In the genomic region with DNA sequence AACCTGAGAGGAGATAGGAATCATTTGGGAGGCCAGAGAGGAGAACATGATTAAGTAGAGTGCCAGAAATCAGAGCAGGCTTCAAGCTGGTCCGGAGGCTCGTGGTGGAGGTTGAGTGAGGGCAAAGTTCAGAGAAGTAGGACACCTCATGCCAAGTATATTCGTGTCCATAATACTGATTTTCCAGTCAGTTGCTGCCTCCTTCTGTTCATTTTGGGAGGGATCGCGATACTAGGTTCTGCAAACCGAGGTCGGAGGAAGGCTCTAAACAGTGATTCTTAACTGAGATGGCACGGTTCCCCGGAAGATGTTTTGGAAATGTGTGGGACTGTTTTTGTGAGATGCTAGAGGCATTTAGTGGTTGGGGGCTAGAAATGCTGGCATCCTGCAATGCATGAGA, we compare ENCODE assay signal across 7 cellular contexts. TPM values are rescaled to one million over a fixed set of nuclear protein-coding genes. Genes with fewer than 3 reads are reported as not detected.
DNase-seq lines count a peak whose midpoint lies in the region; ATAC-seq and TF ChIP-seq lines count a peak whose summit lies in the region.

No MANE protein-coding gene starts in this region.

- H3K4me3 ChIP-seq in MG63: no peak overlapping the region

- H3K9me3 Mint-ChIP-seq in activated CD8-positive, alpha-beta T cell treated with anti-CD3 and anti-CD28 coated beads, Interleukin-2, amount 10 ng/mL, durations not matched to agents 7 days and 5 days (ENCODE audit: insufficient read depth): peaks cover 4% of the 10 kb centered on the region

- H3K27ac Mint-ChIP-seq in activated CD8-positive, alpha-beta T cell treated with anti-CD3 and anti-CD28 coated beads, Interleukin-2, amount 10 ng/mL, durations not matched to agents 7 days and 5 days: peak overlapping the region; percentile 7

- peaks cover 8% of the 10 kb centered on the region for H3K36me3 Mint-ChIP-seq in activated CD8-positive, alpha-beta T cell treated with anti-CD3 and anti-CD28 coated beads, Interleukin-2, amount 10 ng/mL, durations not matched to agents 7 days and 5 days (ENCODE audit: low read depth)

- intact Hi-C loops in left ventricle myocardium superior (cut with micrococcal nuclease): loop anchor here (2.0 kb wide), 1 partner anchor 92 kb away; no protein-coding TSS in a partner anchor

- peak; percentile 31 for DNase-seq in GM10266 (ENCODE audit: extremely low spot score)
- peak; percentile 8 for DNase-seq in MG63
- peak; percentile 68 for DNase-seq in activated CD8-positive, alpha-beta T cell treated with anti-CD3 and anti-CD28 coated beads, Interleukin-2, amount 10 ng/mL, durations not matched to agents 7 days and 5 days
- no peak for DNase-seq in left ventricle myocardium superior
- peak in 5 of 6 experiments; percentile 13 to 58 (median 31) for DNase-seq in stimulated activated naive CD4-positive, alpha-beta T cell (lab: John Stamatoyannopoulos, UW)
- DNase-seq in NCI-H524 treated with DMSO at 0.1 percent for 48 hours (lab: John Stamatoyannopoulos, UW): no peak

- POLR2A ChIA-PET in activated CD8-positive, alpha-beta T cell treated with anti-CD3 and anti-CD28 coated beads, Interleukin-2, amount 10 ng/mL, durations not matched to agents 7 days and 5 days (lab: Charles Lee): interaction anchor here (0.7 to 1.4 kb wide), 4 partner anchors 13 to 93 kb away, joined by 3 to 4 read pairs (median 3); a partner anchor contains a TSS

- ATAC-seq in activated CD8-positive, alpha-beta T cell treated with anti-CD3 and anti-CD28 coated beads, Interleukin-2, amount 10 ng/mL, durations not matched to agents 7 days and 5 days: peak; percentile 88
- ATAC-seq in left ventricle myocardium superior: peak; percentile 85
- no peak for ATAC-seq in HG02759 (IDR thresholded peaks at IDR 0.05; ENCODE audit: unreplicated experiment)

- H3K9me3 ChIP-seq in MG63: no peaks in the 10 kb centered on the region

- H3K4me1 Mint-ChIP-seq in activated CD8-positive, alpha-beta T cell treated with anti-CD3 and anti-CD28 coated beads, Interleukin-2, amount 10 ng/mL, durations not matched to agents 7 days and 5 days (ENCODE audit: low read depth): peaks cover 30% of the 10 kb centered on the region

- CTCF ChIA-PET in activated CD8-positive, alpha-beta T cell treated with anti-CD3 and anti-CD28 coated beads, Interleukin-2, amount 10 ng/mL, durations not matched to agents 7 days and 5 days (lab: Charles Lee): interaction anchor here (0.6 to 3.1 kb wide), 26 partner anchors 8 to 148 kb away, joined by 3 to 39 read pairs (median 6); a partner anchor contains a TSS

- H3K4me3 Mint-ChIP-seq in activated CD8-positive, alpha-beta T cell treated with anti-CD3 and anti-CD28 coated beads, Interleukin-2, amount 10 ng/mL, durations not matched to agents 7 days and 5 days: no peak overlapping the region

- peaks cover 5% of the 10 kb centered on the region; the same call in 1 of the 2 replicates for H3K27me3 ChIP-seq in MG63

- no peaks in the 10 kb centered on the region for H3K27me3 Mint-ChIP-seq in activated CD8-positive, alpha-beta T cell treated with anti-CD3 and anti-CD28 coated beads, Interleukin-2, amount 10 ng/mL, durations not matched to agents 7 days and 5 days (ENCODE audit: low read depth)

- TF ChIP-seq CTCF in GM10266 (IDR thresholded peaks at IDR 0.05; ENCODE audit: control insufficient read depth, insufficient read depth, low read depth, missing control alignments): peak; percentile 67

- H3K36me3 ChIP-seq in MG63: no peaks in the 10 kb centered on the region

RNA-seq across cellular contexts. Expression of a gene that starts 13.6 kb away (rescaled TPM):
- total RNA-seq in MG63 (2014; rRNA removed; shearing (Covaris generic); ENCODE audit: low replicate concordance): not detected in 2 replicates
- 100 to 1,000 TPM; 515 to 530 TPM for total RNA-seq in activated CD8-positive, alpha-beta T cell treated with anti-CD3 and anti-CD28 coated beads, Interleukin-2, amount 10 ng/mL, durations not matched to agents 7 days and 5 days
- 1.1 TPM for total RNA-seq in left ventricle myocardium superior

RNA-seq across cellular contexts. Expression of a gene that starts 26.8 kb away (rescaled TPM):
- not detected in 2 replicates for total RNA-seq in MG63 (2014; rRNA removed; shearing (Covaris generic); ENCODE audit: low replicate concordance)
- total RNA-seq in activated CD8-positive, alpha-beta T cell treated with anti-CD3 and anti-CD28 coated beads, Interleukin-2, amount 10 ng/mL, durations not matched to agents 7 days and 5 days: 10 to 100 TPM; 11.7 to 12.2 TPM
- 11.8 TPM for total RNA-seq in left ventricle myocardium superior

RNA-seq across cellular contexts. Expression of a gene that starts 38.8 kb away (rescaled TPM):
- total RNA-seq in MG63 (2014; rRNA removed; shearing (Covaris generic); ENCODE audit: low replicate concordance): 1.3 and 1.6 TPM in 2 replicates
- total RNA-seq in activated CD8-positive, alpha-beta T cell treated with anti-CD3 and anti-CD28 coated beads, Interleukin-2, amount 10 ng/mL, durations not matched to agents 7 days and 5 days: 10 to 100 TPM; 19.6 to 20.0 TPM
- 2.6 TPM for total RNA-seq in left ventricle myocardium superior

RNA-seq across cellular contexts. Expression of a gene that starts 51.6 kb away (rescaled TPM):
- total RNA-seq in MG63 (2014; rRNA removed; shearing (Covaris generic); ENCODE audit: low replicate concordance): not detected in 2 replicates
- 100 to 1,000 TPM; 541 to 588 TPM for total RNA-seq in activated CD8-positive, alpha-beta T cell treated with anti-CD3 and anti-CD28 coated beads, Interleukin-2, amount 10 ng/mL, durations not matched to agents 7 days and 5 days
- total RNA-seq in left ventricle myocardium superior: 1.6 TPM

RNA-seq across cellular contexts. Expression of a gene that starts 53.2 kb away (rescaled TPM):
- total RNA-seq in MG63 (2014; rRNA removed; shearing (Covaris generic); ENCODE audit: low replicate concordance): not detected in 2 replicates
- 100 to 1,000 TPM; 227 to 232 TPM for total RNA-seq in activated CD8-positive, alpha-beta T cell treated with anti-CD3 and anti-CD28 coated beads, Interleukin-2, amount 10 ng/mL, durations not matched to agents 7 days and 5 days
- 0.27 TPM for total RNA-seq in left ventricle myocardium superior

Comparison
In these comparisons a context has a peak if more than half of its experiments do, and no peak if none do; other contexts are left out.
1. DNase-seq: peak in GM10266 (single experiment), MG63 (single experiment), activated CD8-positive, alpha-beta T cell treated with anti-CD3 and anti-CD28 coated beads, Interleukin-2, amount 10 ng/mL, durations not matched to agents 7 days and 5 days (single experiment) and stimulated activated naive CD4-positive, alpha-beta T cell (5 of 6); none in left ventricle myocardium superior (single experiment) and NCI-H524 treated with DMSO at 0.1 percent for 48 hours (single experiment).
2. RNA of a gene that starts 13.6 kb away (total RNA-seq): 515 to 530 TPM in activated CD8-positive, alpha-beta T cell treated with anti-CD3 and anti-CD28 coated beads, Interleukin-2, amount 10 ng/mL, durations not matched to agents 7 days and 5 days; 1.1 TPM in left ventricle myocardium superior (single experiment) and not detected in MG63; every median in the first group is over 100 times any median in the second.
3. RNA of a gene that starts 26.8 kb away (total RNA-seq): 11.7 to 12.2 TPM in activated CD8-positive, alpha-beta T cell treated with anti-CD3 and anti-CD28 coated beads, Interleukin-2, amount 10 ng/mL, durations not matched to agents 7 days and 5 days and 11.8 TPM in left ventricle myocardium superior (single experiment); not detected in MG63; every median in the first group is over 10 times any median in the second.